8 cellular contexts compared by ENCODE assay signal in genomic region chr4:173167793-173168395, GRCh38. TPM values are rescaled to one million over a fixed set of nuclear protein-coding genes. Genes with fewer than 3 reads are reported as not detected.
A peak's percentile ranks its signal among the peaks of the same experiment; 100 is the strongest.
DNase-seq lines count a peak whose midpoint lies in the region; ATAC-seq and TF ChIP-seq lines count a peak whose summit lies in the region.

No MANE protein-coding gene starts in this region.

- H3K4me1 Mint-ChIP-seq in brain = peaks cover 33% of the 10 kb centered on the region

- peaks cover 11% of the 10 kb centered on the region for H3K36me3 ChIP-seq in HUES6 (ENCODE audit: control insufficient read depth, insufficient read depth, low read length)
- H3K36me3 ChIP-seq in SJSA1 = peaks cover 11% of the 10 kb centered on the region; the same call in 1 of the 2 replicates

- ATAC-seq in GM19328 (IDR thresholded peaks at IDR 0.05; ENCODE audit: unreplicated experiment) = peak; percentile 2
- no peak for ATAC-seq in activated CD4-positive, CD25-positive, alpha-beta regulatory T cell treated with anti-CD3 and anti-CD28 coated beads, Interleukin-2, amount 50 U/mL, for 24 hours

- H3K27me3 Mint-ChIP-seq in brain = peaks cover 4% of the 10 kb centered on the region

- DNase-seq in Caki2 (ENCODE audit: low read depth) = peak; percentile 81
- DNase-seq in SJSA1 (ENCODE audit: low read depth in 1 of 2, low spot score in 2 of 2) = peak in 1 of 2 experiments; percentile 46
- peak; percentile 60 for DNase-seq in iPS-NIHi11 (ENCODE audit: low spot score)

- H3K4me1 ChIP-seq in HUES6 (ENCODE audit: control insufficient read depth, insufficient read depth, low read length) (peaks cover 28% of the 10 kb centered on the region), SJSA1 (replicated peaks) (peaks cover 26% of the 10 kb centered on the region)

- peak overlapping the region; percentile 89 to 96 (median 95) for H3K27ac Mint-ChIP-seq in brain

- TF ChIP-seq CTCF in brain (conservative IDR thresholded peaks at IDR 0.05) = no peak

- H3K9me3 ChIP-seq in HUES6 (ENCODE audit: control insufficient read depth, insufficient read depth, low read depth, low read length) = no peaks in the 10 kb centered on the region
- H3K9me3 ChIP-seq in SJSA1 (replicated peaks) = peaks cover 4% of the 10 kb centered on the region; the same call in 1 of the 2 replicates

- H3K4me3 Mint-ChIP-seq in brain = peak overlapping the region; percentile 93 to 100 (median 94)

- H3K27ac ChIP-seq in HUES6 (ENCODE audit: low read depth, low read length) = peak overlapping the region; percentile 81
- no peak overlapping the region for H3K27ac ChIP-seq in SJSA1
- peak overlapping the region; percentile 14 to 92 (median 86) for H3K27ac ChIP-seq in skin epidermis

- H3K4me3 ChIP-seq in HUES6 (ENCODE audit: low read depth, low read length) (peak overlapping the region; percentile 89), SJSA1 (peak overlapping the region; percentile 91), skin epidermis (peak overlapping the region; percentile 66 to 90 (median 78))

- no peaks in the 10 kb centered on the region for H3K27me3 ChIP-seq in HUES6 (ENCODE audit: control insufficient read depth, insufficient read depth, low read length)
- no peaks in the 10 kb centered on the region for H3K27me3 ChIP-seq in SJSA1 (replicated peaks)

- H3K9me3 Mint-ChIP-seq in brain = no peaks in the 10 kb centered on the region

- H3K36me3 Mint-ChIP-seq in brain = peaks cover 5% of the 10 kb centered on the region

- in situ Hi-C loops in Caki2 (cut with HindIII; ENCODE audit: low pct_unique_long_range_greater_than_20kb, low sequenced_read_pairs) = no loop called here

- peak overlapping the region; percentile 89 for H3K9ac ChIP-seq in HUES6 (ENCODE audit: low read length)

RNA-seq across cellular contexts. Expression of gene GALNT7, which starts 0.7 kb away (rescaled TPM):
- total RNA-seq in Caki2 (2014; rRNA removed; shearing (Covaris generic); ENCODE audit: low replicate concordance) = 19.3 and 31.6 TPM in 2 replicates
- total RNA-seq in SJSA1 (2014; rRNA removed; shearing (Covaris generic)) = 14.8 and 24.7 TPM in 2 replicates
- polyA plus RNA-seq in brain (ENCODE audit: insufficient read depth, low read depth, low replicate concordance) = 4.5 TPM
